Comparison of ENCODE assay signal across 7 cellular contexts in genomic region chr3:128154354-128154753, GRCh38. TPM values are rescaled to one million over a fixed set of nuclear protein-coding genes. Genes with fewer than 3 reads are reported as not detected.
DNase-seq lines count a peak whose midpoint lies in the region; ATAC-seq and TF ChIP-seq lines count a peak whose summit lies in the region.
"Not testable (repeated sequence)": the region's sequence is repeated elsewhere in the genome, so short reads cannot be mapped to it uniquely, and the experiment has no call there.

No MANE protein-coding gene starts in this region.

- peaks cover 20% of the 10 kb centered on the region for H3K4me1 ChIP-seq in DND-41 (ENCODE audit: insufficient read depth, low read length)
- not testable (repeated sequence) for H3K4me1 ChIP-seq in MM.1S (ENCODE audit: low read length); mammary epithelial cell (ENCODE audit: insufficient read depth, low read length)
- H3K4me1 ChIP-seq in gastroesophageal sphincter = peaks cover 0 to 16% (median 0%) of the 10 kb centered on the region in 3 donors
- H3K4me1 ChIP-seq in gastrocnemius medialis = peaks cover 18 to 25% of the 10 kb centered on the region in 2 donors

- TF ChIP-seq CTCF in DND-41 (IDR thresholded peaks at IDR 0.05; ENCODE audit: borderline replicate concordance, extremely low read depth, low read length, poor library complexity, severe bottlenecking); MM.1S (IDR thresholded peaks at IDR 0.05; ENCODE audit: low read length); mammary epithelial cell (conservative IDR thresholded peaks at IDR 0.05 in 1 of 2, IDR thresholded peaks at IDR 0.05 in 1 of 2; ENCODE audit: extremely low read depth in 1 of 2, insufficient read depth in 1 of 2, low read depth in 1 of 2, low read length in 2 of 2); gastroesophageal sphincter (IDR thresholded peaks at IDR 0.05); mesothelial cell of epicardium (IDR thresholded peaks at IDR 0.05; ENCODE audit: unreplicated experiment); gastrocnemius medialis (IDR thresholded peaks at IDR 0.05 in 4 of 5, conservative IDR thresholded peaks at IDR 0.05 in 1 of 5): not testable (repeated sequence)

- H3F3A ChIP-seq in MM.1S (ENCODE audit: insufficient read depth, low read length) = peaks cover 12% of the 10 kb centered on the region

- H3K36me3 ChIP-seq in DND-41 (ENCODE audit: insufficient read depth, low read length) (peaks cover 25% of the 10 kb centered on the region), gastroesophageal sphincter (peaks cover 0 to 17% of the 10 kb centered on the region in 2 donors), gastrocnemius medialis (peaks cover 0 to 24% of the 10 kb centered on the region in 2 donors)
- H3K36me3 ChIP-seq in MM.1S (replicated peaks; ENCODE audit: insufficient read depth, low read length); mammary epithelial cell (ENCODE audit: insufficient read depth, low read length): not testable (repeated sequence)

- not testable (repeated sequence) for BruUV-seq in mammary epithelial cell (replicated peaks; lab: Mats Ljungman, UMichigan)

- DNase-seq in DND-41; MM.1S; activated CD4-positive, alpha-beta memory T cell treated with anti-CD3 and anti-CD28 coated beads, Interleukin-2, amount 10 ng/mL, durations not matched to agents 7 days and 5 days; mammary epithelial cell; mesothelial cell of epicardium (ENCODE audit: low spot score in 2 of 2, unreplicated experiment in 2 of 2); gastrocnemius medialis: not testable (repeated sequence)

- in situ Hi-C loops in mammary epithelial cell (cut with MboI; ENCODE audit: low sequenced_read_pairs in 2 of 2); gastrocnemius medialis (cut with MboI; ENCODE audit: low sequenced_read_pairs in 4 of 4): not testable (repeated sequence)

- TF ChIP-seq EP300 in gastroesophageal sphincter (IDR thresholded peaks at IDR 0.05) = not testable (repeated sequence)

- peaks cover 16% of the 10 kb centered on the region for H3K4me1 Mint-ChIP-seq in activated CD4-positive, alpha-beta memory T cell treated with anti-CD3 and anti-CD28 coated beads, Interleukin-2, amount 10 ng/mL, durations not matched to agents 7 days and 5 days
- not testable (repeated sequence) for H3K4me1 Mint-ChIP-seq in mesothelial cell of epicardium

- CTCF ChIA-PET in activated CD4-positive, alpha-beta memory T cell treated with anti-CD3 and anti-CD28 coated beads, Interleukin-2, amount 10 ng/mL, durations not matched to agents 7 days and 5 days (lab: Charles Lee) = interaction anchor here (0.7 to 2.2 kb wide), 10 partner anchors 9 to 527 kb away, joined by 3 to 19 read pairs (median 6); partner anchors contain the start of gene RUVBL1
- CTCF ChIA-PET in mammary epithelial cell (lab: Charles Lee; ENCODE audit: low non-redundant PET) = interaction anchor here (1.1 kb wide), 1 partner anchor 269 kb away, joined by 12 read pairs; no protein-coding TSS in a partner anchor

- H3K4me2 ChIP-seq in DND-41 (ENCODE audit: insufficient read depth, low read length) = peak overlapping the region; percentile 73
- peak overlapping the region; percentile 56 for H3K4me2 ChIP-seq in MM.1S (ENCODE audit: low read depth, low read length)
- peak overlapping the region; percentile 86 for H3K4me2 ChIP-seq in mammary epithelial cell (ENCODE audit: insufficient read depth, low read depth, low read length)

- H2AFZ ChIP-seq in DND-41 (ENCODE audit: low read depth, low read length) = peak overlapping the region; percentile 85
- H2AFZ ChIP-seq in MM.1S (ENCODE audit: low read length) = peak overlapping the region; percentile 89; the same call in 1 of the 2 replicates
- peak overlapping the region; percentile 100 for H2AFZ ChIP-seq in mammary epithelial cell (ENCODE audit: low read depth, low read length)

- not testable (repeated sequence) for H3K27me3 ChIP-seq in DND-41 (ENCODE audit: insufficient read depth, low read length, poor library complexity); MM.1S (replicated peaks; ENCODE audit: insufficient read depth, low read length); mammary epithelial cell (ENCODE audit: insufficient read depth, low read length); gastroesophageal sphincter; gastrocnemius medialis

- 100% methylated on average over 5 of the region's 16 CpGs for WGBS in mammary epithelial cell (ENCODE audit: low coverage, missing lambda C conversion rate)
- 83 to 85% methylated on average over 11 to 15 of the region's 16 CpGs for WGBS in gastroesophageal sphincter (ENCODE audit: low coverage in 1 of 2), 2 donors

- POLR2A ChIA-PET in activated CD4-positive, alpha-beta memory T cell treated with anti-CD3 and anti-CD28 coated beads, Interleukin-2, amount 10 ng/mL, durations not matched to agents 7 days and 5 days (lab: Charles Lee) = interaction anchor here (0.6 to 2.3 kb wide), 7 partner anchors 10 to 102 kb away, joined by 3 to 46 read pairs (median 4); partner anchors contain the start of genes RUVBL1 and SEC61A1

- TF ChIP-seq POLR2A in gastroesophageal sphincter (IDR thresholded peaks at IDR 0.05); gastrocnemius medialis (IDR thresholded peaks at IDR 0.05): not testable (repeated sequence)

- peak overlapping the region; percentile 93 for H3K4me3 Mint-ChIP-seq in activated CD4-positive, alpha-beta memory T cell treated with anti-CD3 and anti-CD28 coated beads, Interleukin-2, amount 10 ng/mL, durations not matched to agents 7 days and 5 days
- peak overlapping the region; percentile 85 for H3K4me3 Mint-ChIP-seq in mesothelial cell of epicardium

- H3K9me2 ChIP-seq in MM.1S (replicated peaks; ENCODE audit: insufficient read depth, low read length) = not testable (repeated sequence)

- H3K79me2 ChIP-seq in DND-41 (ENCODE audit: insufficient read depth, low read length) (peaks cover 27% of the 10 kb centered on the region), MM.1S (ENCODE audit: low read length) (peaks cover 28% of the 10 kb centered on the region), mammary epithelial cell (ENCODE audit: insufficient read depth, low read length) (peaks cover 26% of the 10 kb centered on the region)

- dilution Hi-C loops in mammary epithelial cell (cut with HindIII; ENCODE audit: low sequenced_read_pairs) = not testable (repeated sequence)

- H3K27ac ChIP-seq in DND-41 (ENCODE audit: low read length) (peak overlapping the region; percentile 85; the same call in 1 of the 2 replicates), gastroesophageal sphincter (peak overlapping the region in 2 of 4 donors; percentile 90 to 96), gastrocnemius medialis (peak overlapping the region; percentile 81 to 90 (median 88))
- not testable (repeated sequence) for H3K27ac ChIP-seq in MM.1S (ENCODE audit: low read length); mammary epithelial cell (ENCODE audit: insufficient read depth, low read depth, low read length)

- intact Hi-C loops in mammary epithelial cell (cut with micrococcal nuclease) = loop anchor here (5.0 kb wide), 1 partner anchor 42 kb away; no protein-coding TSS in a partner anchor
- intact Hi-C loops in gastrocnemius medialis (cut with DNase I; ENCODE audit: low total_unique reads) = not testable (repeated sequence)

- ATAC-seq in DND-41 (ENCODE audit: insufficient read depth, low read depth); gastroesophageal sphincter; gastrocnemius medialis: not testable (repeated sequence)

- H4K20me1 ChIP-seq in DND-41 (ENCODE audit: insufficient read depth, low read length); MM.1S (ENCODE audit: insufficient read depth, low read length); mammary epithelial cell (ENCODE audit: insufficient read depth, low read length): not testable (repeated sequence)

- peak overlapping the region; percentile 61 for H3K27ac Mint-ChIP-seq in activated CD4-positive, alpha-beta memory T cell treated with anti-CD3 and anti-CD28 coated beads, Interleukin-2, amount 10 ng/mL, durations not matched to agents 7 days and 5 days
- peak overlapping the region; percentile 37 for H3K27ac Mint-ChIP-seq in mesothelial cell of epicardium

- H3K9ac ChIP-seq in DND-41 (ENCODE audit: low read depth, low read length) (peak overlapping the region; percentile 92), MM.1S (ENCODE audit: low read length) (peak overlapping the region; percentile 82; the same call in 1 of the 2 replicates), mammary epithelial cell (ENCODE audit: insufficient read depth, low read length) (peak overlapping the region; percentile 66)

- H3K4me3 ChIP-seq in DND-41 (ENCODE audit: low read depth in 1 of 2, low read length in 2 of 2) = peak overlapping the region; percentile 83 to 91; a peak in 3 of 4 replicates
- H3K4me3 ChIP-seq in MM.1S (ENCODE audit: low read length) = peak overlapping the region; percentile 84
- peak overlapping the region; percentile 89 to 97 (median 90) for H3K4me3 ChIP-seq in mammary epithelial cell (replicated peaks in 1 of 3; ENCODE audit: insufficient read depth in 1 of 3, low read depth in 2 of 3, low read length in 3 of 3)
- peak overlapping the region; percentile 82 to 95 for H3K4me3 ChIP-seq in gastroesophageal sphincter
- H3K4me3 ChIP-seq in gastrocnemius medialis = peak overlapping the region; percentile 74 to 91 (median 84)

- not testable (repeated sequence) for H3K9me3 Mint-ChIP-seq in activated CD4-positive, alpha-beta memory T cell treated with anti-CD3 and anti-CD28 coated beads, Interleukin-2, amount 10 ng/mL, durations not matched to agents 7 days and 5 days
- H3K9me3 Mint-ChIP-seq in mesothelial cell of epicardium = peaks cover 24% of the 10 kb centered on the region

- H3K36me3 Mint-ChIP-seq in activated CD4-positive, alpha-beta memory T cell treated with anti-CD3 and anti-CD28 coated beads, Interleukin-2, amount 10 ng/mL, durations not matched to agents 7 days and 5 days (ENCODE audit: low read depth) = peaks cover 25% of the 10 kb centered on the region
- peaks cover 37% of the 10 kb centered on the region for H3K36me3 Mint-ChIP-seq in mesothelial cell of epicardium

- H3K9me3 ChIP-seq in DND-41 (ENCODE audit: insufficient read depth, low read length, severe bottlenecking); MM.1S (replicated peaks; ENCODE audit: insufficient read depth, low read length); mammary epithelial cell (replicated peaks; ENCODE audit: insufficient read depth, low read length); gastroesophageal sphincter; gastrocnemius medialis: not testable (repeated sequence)

- H3K27me3 Mint-ChIP-seq in activated CD4-positive, alpha-beta memory T cell treated with anti-CD3 and anti-CD28 coated beads, Interleukin-2, amount 10 ng/mL, durations not matched to agents 7 days and 5 days; mesothelial cell of epicardium (ENCODE audit: low read depth): not testable (repeated sequence)

RNA-seq across cellular contexts. Expression of gene EEFSEC, which starts 1.1 kb away (rescaled TPM):
- total RNA-seq in activated CD4-positive, alpha-beta memory T cell treated with anti-CD3 and anti-CD28 coated beads, Interleukin-2, amount 10 ng/mL, durations not matched to agents 7 days and 5 days = 10 to 100 TPM; 14.5 to 15.0 TPM
- total RNA-seq in mammary epithelial cell (10 to 100 TPM in 1 of 2 donors, 1 to 10 TPM in 1; 7.0 to 15.9 TPM), gastroesophageal sphincter (10 to 100 TPM in 3 of 4 donors, 1 to 10 TPM in 1; 5.8 to 16.5 (median 11.4) TPM), mesothelial cell of epicardium (17.2 to 19.4 TPM (median 18.6 TPM) in 3 replicates), gastrocnemius medialis (10 to 100 TPM; 21.0 to 29.4 (median 23.4) TPM)
- polyA plus RNA-seq in mammary epithelial cell = 13.8 TPM
- polyA minus RNA-seq in mammary epithelial cell = 13.5 TPM

RNA-seq across cellular contexts. Expression of gene RUVBL1, which starts 30.7 kb away (rescaled TPM):
- 10 to 100 TPM; 56.3 to 62.3 TPM for total RNA-seq in activated CD4-positive, alpha-beta memory T cell treated with anti-CD3 and anti-CD28 coated beads, Interleukin-2, amount 10 ng/mL, durations not matched to agents 7 days and 5 days
- 10 to 100 TPM; 53.7 to 78.8 TPM for total RNA-seq in mammary epithelial cell
- polyA plus RNA-seq in mammary epithelial cell = 106 TPM
- polyA minus RNA-seq in mammary epithelial cell = 84.5 TPM
- 10 to 100 TPM; 19.4 to 27.8 (median 26.7) TPM for total RNA-seq in gastroesophageal sphincter
- total RNA-seq in mesothelial cell of epicardium = 37.8 to 40.6 TPM (median 38.6 TPM) in 3 replicates
- 10 to 100 TPM; 12.1 to 26.3 (median 21.4) TPM for total RNA-seq in gastrocnemius medialis
